ENCODE assay signal across 25 cellular contexts in genomic region chr7:158042156-158042880, GRCh38.
"Had no signal": no experiment of that assay in that cellular context is flagged by ENCODE, and none has a peak within 500 bp of the region (broad histone marks: within the 10 kb centered on the region; RNA-seq: fewer than 3 reads in every experiment).

No MANE protein-coding gene starts in this region.

- H3K4me3 ChIP-seq: breast epithelium, MG63, SJCRH30 had no signal

- H3K4me1 ChIP-seq: breast epithelium, SJCRH30 had no signal

- H3K4me3 Mint-ChIP-seq: activated CD8-positive, alpha-beta T cell treated with anti-CD3 and anti-CD28 coated beads for 36 hours; activated naive CD4-positive, alpha-beta T cell treated with anti-CD3 and anti-CD28 coated beads, Interleukin-2, amount 50 U/mL, for 24 hours; activated T-cell treated with anti-CD3 and anti-CD28 coated beads, Interleukin-2, amount 50 U/mL, for 72 hours; T-helper 2 cell treated with Interferon-gamma antibody and Interleukin-4, amounts not matched to agents 5 μg/mL and 100 μg/mL, for 36 hours had no signal

- H3K27me3 ChIP-seq: MG63 had no signal

- DNase-seq: activated CD4-positive, alpha-beta T cell treated with anti-CD3 and anti-CD28 coated beads for 4 hours; activated CD8-positive, alpha-beta memory T cell treated with anti-CD3 and anti-CD28 coated beads, Interleukin-2, amount 50 U/mL, for 4 hours; activated CD8-positive, alpha-beta T cell treated with anti-CD3 and anti-CD28 coated beads for 36 hours; activated naive CD4-positive, alpha-beta T cell; activated T-cell treated with anti-CD3 and anti-CD28 coated beads, Interleukin-2, amount 50 U/mL, for 72 hours; MG63; MV-4-11; NCI-H1092 treated with DMSO at 0.1 percent for 48 hours; NCI-H1417 treated with DMSO at 0.1 percent for 48 hours; NCI-H1694; NCI-H2029 treated with DMSO at 0.1 percent for 48 hours; NCI-H345; NCI-H510A; NCI-H526 treated with DMSO at 0.1 percent for 48 hours; NCI-H82; RPMI8226; SJCRH30; SK-N-SH; T-helper 1 cell had no signal

- H3K27ac ChIP-seq: breast epithelium, SJCRH30 had no signal

- H3K9me3 ChIP-seq: MG63 had no signal

- H3K27me3 Mint-ChIP-seq: activated CD8-positive, alpha-beta T cell treated with anti-CD3 and anti-CD28 coated beads for 36 hours had no signal

- ATAC-seq: activated CD4-positive, CD25-positive, alpha-beta regulatory T cell treated with anti-CD3 and anti-CD28 coated beads, Interleukin-2, amount 50 U/mL, for 24 hours; activated CD8-positive, alpha-beta T cell treated with anti-CD3 and anti-CD28 coated beads for 36 hours; activated T-cell treated with anti-CD3 and anti-CD28 coated beads, Interleukin-2, amount 50 U/mL, for 72 hours; Right ventricle myocardium inferior had no signal

- H3K27ac Mint-ChIP-seq: activated CD8-positive, alpha-beta T cell treated with anti-CD3 and anti-CD28 coated beads for 36 hours; activated naive CD4-positive, alpha-beta T cell treated with anti-CD3 and anti-CD28 coated beads, Interleukin-2, amount 50 U/mL, for 24 hours; activated T-cell treated with anti-CD3 and anti-CD28 coated beads, Interleukin-2, amount 50 U/mL, for 72 hours; activated T-helper 2 cell treated with anti-CD3 and anti-CD28 coated beads, Interferon-gamma antibody, Interleukin-2, Interleukin-4, amounts not matched to agents 10 μg/mL and 5 μg/mL and 100 μg/mL, durations not matched to agents 14 hours and 24 hours and 36 hours; T-helper 2 cell treated with Interferon-gamma antibody and Interleukin-4, amounts not matched to agents 5 μg/mL and 100 μg/mL, for 36 hours had no signal

- H3K36me3 ChIP-seq: breast epithelium, MG63, SJCRH30 had no signal

- H3K4me1 Mint-ChIP-seq: activated naive CD4-positive, alpha-beta T cell treated with anti-CD3 and anti-CD28 coated beads, Interleukin-2, amount 50 U/mL, for 24 hours had no signal
